ENCODE assay signal across 29 cellular contexts in the genomic region with DNA sequence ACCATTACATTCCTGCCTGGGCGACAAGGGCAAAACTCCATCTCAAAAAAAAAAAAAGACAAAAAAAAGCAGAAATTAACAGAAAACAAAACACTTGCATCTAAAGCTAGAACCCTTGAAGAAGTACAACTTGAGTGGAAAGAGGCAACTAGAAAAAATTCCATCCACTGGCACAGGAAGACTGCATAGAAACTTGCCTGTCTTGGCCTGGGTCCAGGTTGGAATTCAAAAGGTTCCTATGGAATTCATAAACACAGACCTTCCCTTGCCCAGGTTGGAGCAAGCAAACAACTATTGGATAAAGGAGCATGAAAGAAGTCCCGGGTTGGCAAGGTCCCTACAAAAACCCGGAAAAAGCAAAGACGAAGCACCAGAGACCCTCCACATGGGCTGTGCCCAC.
"Had no signal": no experiment of that assay in that cellular context is flagged by ENCODE, and none has a peak within 500 bp of the region (broad histone marks: within the 10 kb centered on the region; RNA-seq: fewer than 3 reads in every experiment).

No MANE protein-coding gene starts in this region.

- H3K4me1 Mint-ChIP-seq: immature natural killer cell; stimulated activated effector memory CD8-positive, alpha-beta T cell treated with anti-CD3 and anti-CD28 coated beads, Interleukin-12 subunit alpha, Interleukin-12 subunit beta, amount 100 ng/mL, for 72 hours had no signal

- DNase-seq: hypothalamus; immature natural killer cell; kidney; left colon; left lung; lower lobe of right lung; mucosa of descending colon; naive thymus-derived CD4-positive, alpha-beta T cell; ovary; retina; right cardiac atrium; stimulated activated CD4-positive, alpha-beta T cell treated with anti-CD3 and anti-CD28 coated beads, Interleukin-12 subunit alpha, Interleukin-12 subunit beta, amount 100 ng/mL, for 4 hours; stimulated activated CD4-positive, alpha-beta T cell treated with anti-CD3 and anti-CD28 coated beads, Interleukin-15, amount 100 ng/mL, for 24 hours; stimulated activated CD4-positive, alpha-beta T cell treated with anti-CD3 and anti-CD28 coated beads, Interleukin-2, amount 100 ng/mL, for 24 hours; stimulated activated CD4-positive, alpha-beta T cell treated with anti-CD3 and anti-CD28 coated beads, Interleukin-4, amount 100 ng/mL, for 1 hour; stimulated activated naive CD4-positive, alpha-beta T cell; tibial artery; uterus had no signal

- H3K4me1 ChIP-seq: left lung, lower lobe of right lung, suprapubic skin, tibial artery, uterus had no signal

- ATAC-seq: left colon; left lung; lower lobe of right lung; mucosa of descending colon; naive thymus-derived CD4-positive, alpha-beta T cell; natural killer cell treated with Interleukin-12 subunit alpha and Interleukin-12 subunit beta and Interleukin-15 and Interleukin-18, amount 100 ng/mL, for 72 hours; sciatic nerve; stimulated activated effector memory CD8-positive, alpha-beta T cell treated with anti-CD3 and anti-CD28 coated beads, Interleukin-12 subunit alpha, Interleukin-12 subunit beta, amount 100 ng/mL, for 72 hours had no signal

- H3K27ac Mint-ChIP-seq: immature natural killer cell; naive thymus-derived CD4-positive, alpha-beta T cell; natural killer cell treated with Interleukin-12 subunit alpha and Interleukin-12 subunit beta and Interleukin-15 and Interleukin-18, amount 100 ng/mL, for 72 hours; progenitor cell of endocrine pancreas; stimulated activated effector memory CD8-positive, alpha-beta T cell treated with anti-CD3 and anti-CD28 coated beads, Interleukin-12 subunit alpha, Interleukin-12 subunit beta, amount 100 ng/mL, for 72 hours; stimulated activated naive CD8-positive, alpha-beta T cell treated with anti-CD3 and anti-CD28 coated beads, Interleukin-15, Interleukin-2, amounts not matched to agents 100 ng/mL and 50 ng/mL, for 24 hours; type B pancreatic cell had no signal

- H3K27ac ChIP-seq: left lung, lower lobe of right lung, ovary, suprapubic skin, thoracic aorta, tibial artery, uterus had no signal

- H3K9me3 ChIP-seq: left lung, lower lobe of right lung, mucosa of descending colon, ovary, suprapubic skin, thoracic aorta, tibial artery, uterus had no signal

- H3K27me3 ChIP-seq: left lung, ovary, suprapubic skin, tibial artery, uterus had no signal

- H3K4me3 Mint-ChIP-seq: immature natural killer cell; mesothelial cell of epicardium; naive thymus-derived CD4-positive, alpha-beta T cell; natural killer cell treated with Interleukin-12 subunit alpha and Interleukin-12 subunit beta and Interleukin-15 and Interleukin-18, amount 100 ng/mL, for 72 hours; stimulated activated effector memory CD8-positive, alpha-beta T cell treated with anti-CD3 and anti-CD28 coated beads, Interleukin-12 subunit alpha, Interleukin-12 subunit beta, amount 100 ng/mL, for 72 hours; stimulated activated naive CD8-positive, alpha-beta T cell treated with anti-CD3 and anti-CD28 coated beads, Interleukin-15, Interleukin-2, amounts not matched to agents 100 ng/mL and 50 ng/mL, for 24 hours; type B pancreatic cell had no signal

- H3K4me3 ChIP-seq: left lung, lower lobe of right lung, mucosa of descending colon, ovary, skin epidermis, suprapubic skin, thoracic aorta, tibial artery, uterus had no signal

- H3K36me3 Mint-ChIP-seq: immature natural killer cell; mesothelial cell of epicardium; naive thymus-derived CD4-positive, alpha-beta T cell; natural killer cell treated with Interleukin-12 subunit alpha and Interleukin-12 subunit beta and Interleukin-15 and Interleukin-18, amount 100 ng/mL, for 72 hours; stimulated activated effector memory CD8-positive, alpha-beta T cell treated with anti-CD3 and anti-CD28 coated beads, Interleukin-12 subunit alpha, Interleukin-12 subunit beta, amount 100 ng/mL, for 72 hours; type B pancreatic cell had no signal

- H3K36me3 ChIP-seq: left lung, lower lobe of right lung, ovary, suprapubic skin, thoracic aorta, tibial artery, uterus had no signal

- H3K9me3 Mint-ChIP-seq: natural killer cell treated with Interleukin-12 subunit alpha and Interleukin-12 subunit beta and Interleukin-15 and Interleukin-18, amount 100 ng/mL, for 72 hours; stimulated activated effector memory CD8-positive, alpha-beta T cell treated with anti-CD3 and anti-CD28 coated beads, Interleukin-12 subunit alpha, Interleukin-12 subunit beta, amount 100 ng/mL, for 72 hours; stimulated activated naive CD8-positive, alpha-beta T cell treated with anti-CD3 and anti-CD28 coated beads, Interleukin-15, Interleukin-2, amounts not matched to agents 100 ng/mL and 50 ng/mL, for 24 hours; type B pancreatic cell had no signal

- FAIRE-seq: islet of Langerhans, kidney had no signal
